Comparison of ENCODE assay signal across 1 cellular context in the genomic region with DNA sequence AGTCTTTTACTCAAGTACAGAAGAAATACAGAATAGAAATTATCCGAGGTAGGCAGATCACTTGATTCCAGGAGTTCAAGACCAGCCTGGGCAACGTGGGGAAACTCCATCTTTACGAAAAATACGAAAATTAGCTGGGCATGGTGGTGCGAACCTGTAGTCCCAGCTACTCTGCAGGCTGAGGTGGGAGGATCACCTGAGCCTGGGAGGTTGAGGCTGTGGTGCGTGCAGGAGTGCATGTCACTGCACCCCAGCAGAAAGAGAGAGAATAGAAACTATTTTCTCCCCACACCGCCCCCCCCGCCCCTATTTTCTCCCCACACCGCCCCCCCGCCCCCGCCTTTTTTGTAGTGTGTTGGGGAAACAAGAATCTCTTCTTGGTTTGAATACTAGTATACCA.
A peak's percentile ranks its signal among the peaks of the same experiment; 100 is the strongest.
TF ChIP-seq lines count a peak whose summit lies in the region.

No MANE protein-coding gene starts in this region.

TF ChIP-seq in GM12878, 131 proteins besides CTCF, POLR2A, EP300 and RAD21 (continued from another document):
- TF ChIP-seq, protein P1, sequence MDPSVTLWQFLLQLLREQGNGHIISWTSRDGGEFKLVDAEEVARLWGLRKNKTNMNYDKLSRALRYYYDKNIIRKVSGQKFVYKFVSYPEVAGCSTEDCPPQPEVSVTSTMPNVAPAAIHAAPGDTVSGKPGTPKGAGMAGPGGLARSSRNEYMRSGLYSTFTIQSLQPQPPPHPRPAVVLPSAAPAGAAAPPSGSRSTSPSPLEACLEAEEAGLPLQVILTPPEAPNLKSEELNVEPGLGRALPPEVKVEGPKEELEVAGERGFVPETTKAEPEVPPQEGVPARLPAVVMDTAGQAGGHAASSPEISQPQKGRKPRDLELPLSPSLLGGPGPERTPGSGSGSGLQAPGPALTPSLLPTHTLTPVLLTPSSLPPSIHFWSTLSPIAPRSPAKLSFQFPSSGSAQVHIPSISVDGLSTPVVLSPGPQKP (IDR thresholded peaks at IDR 0.05; ENCODE audit: low read depth, low read length), result no peak
- TF ChIP-seq, protein P2, sequence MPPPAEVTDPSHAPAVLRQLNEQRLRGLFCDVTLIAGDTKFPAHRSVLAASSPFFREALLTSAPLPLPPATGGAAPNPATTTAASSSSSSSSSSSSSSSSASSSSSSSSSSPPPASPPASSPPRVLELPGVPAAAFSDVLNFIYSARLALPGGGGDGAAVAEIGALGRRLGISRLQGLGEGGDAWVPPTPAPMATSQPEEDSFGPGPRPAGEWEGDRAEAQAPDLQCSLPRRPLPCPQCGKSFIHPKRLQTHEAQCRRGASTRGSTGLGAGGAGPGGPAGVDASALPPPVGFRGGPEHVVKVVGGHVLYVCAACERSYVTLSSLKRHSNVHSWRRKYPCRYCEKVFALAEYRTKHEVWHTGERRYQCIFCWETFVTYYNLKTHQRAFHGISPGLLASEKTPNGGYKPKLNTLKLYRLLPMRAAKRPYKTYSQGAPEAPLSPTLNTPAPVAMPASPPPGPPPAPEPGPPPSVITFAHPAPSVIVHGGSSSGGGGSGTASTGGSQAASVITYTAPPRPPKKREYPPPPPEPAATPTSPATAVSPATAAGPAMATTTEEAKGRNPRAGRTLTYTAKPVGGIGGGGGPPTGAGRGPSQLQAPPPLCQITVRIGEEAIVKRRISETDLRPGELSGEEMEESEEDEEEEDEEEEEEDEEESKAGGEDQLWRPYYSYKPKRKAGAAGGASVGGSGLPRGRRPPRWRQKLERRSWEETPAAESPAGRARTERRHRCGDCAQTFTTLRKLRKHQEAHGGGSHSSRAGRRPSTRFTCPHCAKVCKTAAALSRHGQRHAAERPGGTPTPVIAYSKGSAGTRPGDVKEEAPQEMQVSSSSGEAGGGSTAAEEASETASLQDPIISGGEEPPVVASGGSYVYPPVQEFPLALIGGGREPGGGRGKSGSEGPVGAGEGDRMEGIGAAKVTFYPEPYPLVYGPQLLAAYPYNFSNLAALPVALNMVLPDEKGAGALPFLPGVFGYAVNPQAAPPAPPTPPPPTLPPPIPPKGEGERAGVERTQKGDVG (CRISPR knock-in tag; IDR thresholded peaks at IDR 0.05), result no peak
- no peak for TF ChIP-seq SIN3A (IDR thresholded peaks at IDR 0.05; ENCODE audit: low read depth, low read length)
- peak; percentile 52; the same call in 1 of the 2 replicates for TF ChIP-seq MXI1 (IDR thresholded peaks at IDR 0.05; ENCODE audit: low read depth, low read length)
- no peak for TF ChIP-seq SMAD1 (IDR thresholded peaks at IDR 0.05; ENCODE audit: low read depth, partially characterized antibody)
- no peak for TF ChIP-seq EED (IDR thresholded peaks at IDR 0.05; ENCODE audit: low read depth)
- TF ChIP-seq, protein P3, sequence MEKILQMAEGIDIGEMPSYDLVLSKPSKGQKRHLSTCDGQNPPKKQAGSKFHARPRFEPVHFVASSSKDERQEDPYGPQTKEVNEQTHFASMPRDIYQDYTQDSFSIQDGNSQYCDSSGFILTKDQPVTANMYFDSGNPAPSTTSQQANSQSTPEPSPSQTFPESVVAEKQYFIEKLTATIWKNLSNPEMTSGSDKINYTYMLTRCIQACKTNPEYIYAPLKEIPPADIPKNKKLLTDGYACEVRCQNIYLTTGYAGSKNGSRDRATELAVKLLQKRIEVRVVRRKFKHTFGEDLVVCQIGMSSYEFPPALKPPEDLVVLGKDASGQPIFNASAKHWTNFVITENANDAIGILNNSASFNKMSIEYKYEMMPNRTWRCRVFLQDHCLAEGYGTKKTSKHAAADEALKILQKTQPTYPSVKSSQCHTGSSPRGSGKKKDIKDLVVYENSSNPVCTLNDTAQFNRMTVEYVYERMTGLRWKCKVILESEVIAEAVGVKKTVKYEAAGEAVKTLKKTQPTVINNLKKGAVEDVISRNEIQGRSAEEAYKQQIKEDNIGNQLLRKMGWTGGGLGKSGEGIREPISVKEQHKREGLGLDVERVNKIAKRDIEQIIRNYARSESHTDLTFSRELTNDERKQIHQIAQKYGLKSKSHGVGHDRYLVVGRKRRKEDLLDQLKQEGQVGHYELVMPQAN (conservative IDR thresholded peaks at IDR 0.05), result no peak
- no peak for TF ChIP-seq RCOR1 (conservative IDR thresholded peaks at IDR 0.05; ENCODE audit: low read depth, low read length)
- TF ChIP-seq CREM (IDR thresholded peaks at IDR 0.05; ENCODE audit: low read depth), result no peak
- TF ChIP-seq HDAC6 (IDR thresholded peaks at IDR 0.05; ENCODE audit: unreplicated experiment), result no peak
- TF ChIP-seq, protein P4, sequence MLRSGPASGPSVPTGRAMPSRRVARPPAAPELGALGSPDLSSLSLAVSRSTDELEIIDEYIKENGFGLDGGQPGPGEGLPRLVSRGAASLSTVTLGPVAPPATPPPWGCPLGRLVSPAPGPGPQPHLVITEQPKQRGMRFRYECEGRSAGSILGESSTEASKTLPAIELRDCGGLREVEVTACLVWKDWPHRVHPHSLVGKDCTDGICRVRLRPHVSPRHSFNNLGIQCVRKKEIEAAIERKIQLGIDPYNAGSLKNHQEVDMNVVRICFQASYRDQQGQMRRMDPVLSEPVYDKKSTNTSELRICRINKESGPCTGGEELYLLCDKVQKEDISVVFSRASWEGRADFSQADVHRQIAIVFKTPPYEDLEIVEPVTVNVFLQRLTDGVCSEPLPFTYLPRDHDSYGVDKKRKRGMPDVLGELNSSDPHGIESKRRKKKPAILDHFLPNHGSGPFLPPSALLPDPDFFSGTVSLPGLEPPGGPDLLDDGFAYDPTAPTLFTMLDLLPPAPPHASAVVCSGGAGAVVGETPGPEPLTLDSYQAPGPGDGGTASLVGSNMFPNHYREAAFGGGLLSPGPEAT (IDR thresholded peaks at IDR 0.05; ENCODE audit: low read depth), result peak; percentile 36; the same call in 1 of the 2 replicates
- peak in 1 of 2 experiments; percentile 52; a peak in 1 of 3 replicates for TF ChIP-seq EGR1 (IDR thresholded peaks at IDR 0.05; ENCODE audit: borderline replicate concordance in 1 of 2, low read depth in 2 of 2, low read length in 2 of 2)
- TF ChIP-seq ETV6 (conservative IDR thresholded peaks at IDR 0.05 in 1 of 2, IDR thresholded peaks at IDR 0.05 in 1 of 2; ENCODE audit: borderline replicate concordance in 1 of 2, low read depth in 1 of 2), result no peak
- TF ChIP-seq, protein P5, sequence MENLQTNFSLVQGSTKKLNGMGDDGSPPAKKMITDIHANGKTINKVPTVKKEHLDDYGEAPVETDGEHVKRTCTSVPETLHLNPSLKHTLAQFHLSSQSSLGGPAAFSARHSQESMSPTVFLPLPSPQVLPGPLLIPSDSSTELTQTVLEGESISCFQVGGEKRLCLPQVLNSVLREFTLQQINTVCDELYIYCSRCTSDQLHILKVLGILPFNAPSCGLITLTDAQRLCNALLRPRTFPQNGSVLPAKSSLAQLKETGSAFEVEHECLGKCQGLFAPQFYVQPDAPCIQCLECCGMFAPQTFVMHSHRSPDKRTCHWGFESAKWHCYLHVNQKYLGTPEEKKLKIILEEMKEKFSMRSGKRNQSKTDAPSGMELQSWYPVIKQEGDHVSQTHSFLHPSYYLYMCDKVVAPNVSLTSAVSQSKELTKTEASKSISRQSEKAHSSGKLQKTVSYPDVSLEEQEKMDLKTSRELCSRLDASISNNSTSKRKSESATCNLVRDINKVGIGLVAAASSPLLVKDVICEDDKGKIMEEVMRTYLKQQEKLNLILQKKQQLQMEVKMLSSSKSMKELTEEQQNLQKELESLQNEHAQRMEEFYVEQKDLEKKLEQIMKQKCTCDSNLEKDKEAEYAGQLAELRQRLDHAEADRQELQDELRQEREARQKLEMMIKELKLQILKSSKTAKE (IDR thresholded peaks at IDR 0.05; ENCODE audit: low read depth, poor library complexity, severe bottlenecking), result no peak
- no peak for TF ChIP-seq JUND (IDR thresholded peaks at IDR 0.05; ENCODE audit: low read depth, low read length)
- no peak for TF ChIP-seq JUNB (IDR thresholded peaks at IDR 0.05)
- no peak for TF ChIP-seq ZZZ3 (IDR thresholded peaks at IDR 0.05; ENCODE audit: control insufficient read depth, insufficient read length, low read depth)
- TF ChIP-seq HDGF (IDR thresholded peaks at IDR 0.05), result no peak
- TF ChIP-seq RAD51 (IDR thresholded peaks at IDR 0.05), result peak; percentile 28; the same call in 1 of the 2 replicates
- no peak for TF ChIP-seq POU2F2 (IDR thresholded peaks at IDR 0.05; ENCODE audit: borderline replicate concordance, low read depth, low read length)
- peak; percentile 35; the same call in 1 of the 2 replicates for TF ChIP-seq NBN (IDR thresholded peaks at IDR 0.05)
- TF ChIP-seq BHLHE40 (IDR thresholded peaks at IDR 0.05; ENCODE audit: borderline replicate concordance in 1 of 2, low read depth in 2 of 2, low read length in 1 of 2), result peak in 1 of 2 experiments; percentile 45; a peak in 1 of 4 replicates
- no peak for TF ChIP-seq KDM1A (IDR thresholded peaks at IDR 0.05; ENCODE audit: borderline replicate concordance)
- TF ChIP-seq ZBED1 (IDR thresholded peaks at IDR 0.05; ENCODE audit: borderline replicate concordance), result no peak
- no peak for TF ChIP-seq NFYA (IDR thresholded peaks at IDR 0.05; ENCODE audit: borderline replicate concordance, low read depth, low read length)
